In genomic region chr3:97705739-97706138, GRCh38 we compare ENCODE assay signal across 21 cellular contexts.
"Had no signal": no experiment of that assay in that cellular context is flagged by ENCODE, and none has a peak within 500 bp of the region (broad histone marks: within the 10 kb centered on the region; RNA-seq: fewer than 3 reads in every experiment).

No MANE protein-coding gene starts in this region.

- H3K27ac Mint-ChIP-seq: activated CD8-positive, alpha-beta T cell treated with anti-CD3 and anti-CD28 coated beads for 36 hours; activated naive CD8-positive, alpha-beta T cell treated with anti-CD3 and anti-CD28 coated beads, Interleukin-2, amount 10 ng/mL, durations not matched to agents 7 days and 5 days had no signal

- H3K4me3 ChIP-seq: adrenal gland, SJSA1 had no signal

- H3K9me3 ChIP-seq: adrenal gland, SJSA1 had no signal

- H3K36me3 Mint-ChIP-seq: activated naive CD8-positive, alpha-beta T cell treated with anti-CD3 and anti-CD28 coated beads, Interleukin-2, amount 10 ng/mL, durations not matched to agents 7 days and 5 days had no signal

- H3K4me1 ChIP-seq: adrenal gland, SJSA1 had no signal

- H3K4me1 Mint-ChIP-seq: activated naive CD8-positive, alpha-beta T cell treated with anti-CD3 and anti-CD28 coated beads, Interleukin-2, amount 10 ng/mL, durations not matched to agents 7 days and 5 days had no signal

- H3K27ac ChIP-seq: adrenal gland, KMS-11, SJSA1 had no signal

- ATAC-seq: activated CD4-positive, CD25-positive, alpha-beta regulatory T cell treated with anti-CD3 and anti-CD28 coated beads, Interleukin-2, amount 50 U/mL, for 24 hours; activated CD8-positive, alpha-beta T cell treated with anti-CD3 and anti-CD28 coated beads for 36 hours; SK-N-SH treated with all-trans-retinoic acid at 6 μM for 48 hours had no signal

- H3K4me3 Mint-ChIP-seq: activated CD8-positive, alpha-beta T cell treated with anti-CD3 and anti-CD28 coated beads for 36 hours; activated naive CD8-positive, alpha-beta T cell treated with anti-CD3 and anti-CD28 coated beads, Interleukin-2, amount 10 ng/mL, durations not matched to agents 7 days and 5 days had no signal

- H3K36me3 ChIP-seq: adrenal gland, SJSA1 had no signal

- H3K27me3 ChIP-seq: adrenal gland, SJSA1 had no signal

- DNase-seq: activated CD4-positive, alpha-beta T cell treated with anti-CD3 and anti-CD28 coated beads for 4 hours; activated CD8-positive, alpha-beta memory T cell treated with anti-CD3 and anti-CD28 coated beads, Interleukin-2, amount 50 U/mL, for 4 hours; activated CD8-positive, alpha-beta T cell treated with anti-CD3 and anti-CD28 coated beads for 36 hours; activated naive CD4-positive, alpha-beta T cell treated with anti-CD3 and anti-CD28 coated beads, Interleukin-2, amount 50 U/mL, for 16 hours; activated naive CD8-positive, alpha-beta T cell treated with anti-CD3 and anti-CD28 coated beads, Interleukin-2, amount 10 ng/mL, durations not matched to agents 7 days and 5 days; activated T-cell treated with anti-CD3 and anti-CD28 coated beads, Interleukin-2, amount 50 U/mL, for 1 hour; adrenal gland; cortex of kidney; MM.1S; NCI-H1105 treated with DMSO at 0.1 percent for 48 hours; NCI-H1436 treated with DMSO at 0.1 percent for 48 hours; NCI-H1930; NCI-H524 treated with DMSO at 0.1 percent for 48 hours; NCI-H748 treated with DMSO at 0.1 percent for 48 hours; Right ventricle myocardium superior; RPMI8226; SW 1271 had no signal
